Comparison of ENCODE assay signal across 8 cellular contexts in the genomic region with DNA sequence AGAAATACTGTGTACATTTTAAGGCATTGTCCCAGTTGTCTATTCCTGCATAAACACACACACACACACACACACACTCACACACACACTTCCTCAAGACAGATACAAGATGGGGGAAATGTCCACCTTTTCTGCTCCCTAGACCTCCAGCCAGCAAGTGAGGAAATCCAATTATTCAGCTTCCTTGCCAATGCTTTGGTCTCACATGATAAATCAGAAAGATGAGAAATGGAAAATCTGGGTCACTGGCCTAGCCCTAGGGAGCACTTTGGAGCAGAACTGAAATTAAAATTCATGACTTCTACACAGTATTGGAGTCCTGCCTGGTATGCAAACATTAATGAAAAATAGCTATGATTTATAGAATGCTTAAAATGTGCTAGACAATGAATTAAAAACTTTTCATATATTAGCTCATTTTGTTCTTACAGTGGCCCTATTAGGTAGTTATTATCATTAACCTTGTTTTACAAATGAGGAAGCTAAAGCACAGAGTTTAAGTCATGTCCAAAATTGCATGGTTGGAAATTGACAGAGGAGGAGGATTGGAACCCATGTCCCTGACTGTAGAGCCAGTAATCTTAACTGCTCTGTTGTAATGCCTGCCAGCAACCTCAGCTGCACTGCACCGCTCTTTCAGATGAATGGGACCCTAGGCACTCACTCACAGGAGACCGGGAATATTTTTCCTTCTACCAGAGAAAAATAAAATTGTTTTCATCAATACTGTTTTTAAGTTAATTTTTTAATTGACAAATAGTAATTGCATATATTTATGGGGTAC. TPM values are rescaled to one million over a fixed set of nuclear protein-coding genes. Genes with fewer than 3 reads are reported as not detected.
A peak's percentile ranks its signal among the peaks of the same experiment; 100 is the strongest.
DNase-seq lines count a peak whose midpoint lies in the region; ATAC-seq and TF ChIP-seq lines count a peak whose summit lies in the region.
"Not testable (repeated sequence)": the region's sequence is repeated elsewhere in the genome, so short reads cannot be mapped to it uniquely, and the experiment has no call there.

No MANE protein-coding gene starts in this region.

- in situ Hi-C loops in gastrocnemius medialis (cut with MboI; ENCODE audit: low sequenced_read_pairs in 4 of 4), result not testable (repeated sequence)

- ATAC-seq in Right ventricle myocardium superior (ENCODE audit: poor library complexity) (peak; percentile 53), gastrocnemius medialis (peak; percentile 58 to 71)

- not testable (repeated sequence) for H3K36me3 ChIP-seq in gastrocnemius medialis, uterus

- not testable (repeated sequence) for H3K4me1 ChIP-seq in gastrocnemius medialis, uterus

- H3K27me3 ChIP-seq in gastrocnemius medialis, uterus: not testable (repeated sequence)

- H3K27ac ChIP-seq in coronary artery, gastrocnemius medialis, uterus: not testable (repeated sequence)

- not testable (repeated sequence) for TF ChIP-seq CTCF in coronary artery (IDR thresholded peaks at IDR 0.05); fibroblast of pulmonary artery (IDR thresholded peaks at IDR 0.05; ENCODE audit: low read length, missing control alignments); gastrocnemius medialis (IDR thresholded peaks at IDR 0.05 in 4 of 5, conservative IDR thresholded peaks at IDR 0.05 in 1 of 5); uterus (IDR thresholded peaks at IDR 0.05)

- intact Hi-C loops in Right ventricle myocardium superior (cut with DNase I); gastrocnemius medialis (cut with DNase I; ENCODE audit: low total_unique reads); uterus (cut with DNase I; ENCODE audit: low total_unique reads): not testable (repeated sequence)

- not testable (repeated sequence) for H3K9me3 ChIP-seq in gastrocnemius medialis, uterus

- TF ChIP-seq POLR2A in gastrocnemius medialis (IDR thresholded peaks at IDR 0.05); uterus (IDR thresholded peaks at IDR 0.05): not testable (repeated sequence)

- H3K4me3 ChIP-seq in coronary artery; fibroblast of pulmonary artery (replicated peaks; ENCODE audit: low read depth, low read length); gastrocnemius medialis; uterus: not testable (repeated sequence)

- DNase-seq in EH (ENCODE audit: low read depth) (peak; percentile 16), RPMI7951 (ENCODE audit: low read depth) (peak; percentile 6), coronary artery (ENCODE audit: low spot score) (peak; percentile 14), fibroblast of pulmonary artery (ENCODE audit: low read depth) (peak; percentile 1), left kidney (ENCODE audit: low read depth, low spot score) (peak; percentile 0), gastrocnemius medialis (peak in 1 of 2 donors; percentile 17), uterus (peak; percentile 32 to 50)
- not testable (repeated sequence) for DNase-seq in Right ventricle myocardium superior

RNA-seq across cellular contexts. Expression of gene SEC22B, which starts 41.4 kb away (rescaled TPM):
- 38.4 and 39.0 TPM in 2 replicates for total RNA-seq in RPMI7951 (2014; rRNA removed; shearing (Covaris generic))
- total RNA-seq in Right ventricle myocardium superior (12.4 TPM), gastrocnemius medialis (10 to 100 TPM; 14.6 to 25.1 (median 21.5) TPM), uterus (10 to 100 TPM; 17.2 to 61.7 (median 42.2) TPM)
